27 cellular contexts compared by ENCODE assay signal in the genomic region with DNA sequence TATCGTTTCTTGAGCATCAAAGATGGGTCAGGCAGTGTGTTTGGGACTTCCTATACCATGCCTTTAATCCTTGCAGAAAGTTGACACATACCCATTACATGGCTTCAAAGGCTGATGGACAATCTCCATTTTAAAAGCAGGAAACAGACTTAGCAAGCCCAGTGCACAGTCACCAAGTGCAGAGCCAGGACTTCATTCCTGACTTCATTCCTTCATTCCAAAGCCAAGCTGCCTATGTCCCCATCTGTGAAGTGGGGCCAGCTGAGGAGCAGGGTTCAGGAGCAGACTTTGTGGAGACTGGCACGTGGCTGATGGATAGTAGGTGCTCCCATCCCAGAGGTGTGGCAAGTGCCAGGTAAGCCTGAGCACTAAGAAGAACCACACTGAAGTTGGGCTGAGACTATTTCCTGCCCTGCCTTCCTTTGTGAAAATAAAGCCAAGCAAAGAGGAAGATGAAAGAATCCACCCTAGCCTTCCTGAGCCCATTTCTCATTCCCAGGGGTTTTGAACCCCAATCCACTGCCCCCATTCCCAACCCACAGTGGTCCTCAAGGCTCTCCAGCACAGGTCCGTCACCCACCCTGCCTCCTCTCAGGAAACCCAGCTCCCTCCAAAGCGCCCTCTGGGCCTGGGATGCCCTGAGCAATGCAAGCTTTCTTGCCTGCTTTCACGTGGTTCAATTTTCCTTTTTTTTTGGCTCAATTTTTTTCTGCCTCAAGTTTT. TPM values are rescaled to one million over a fixed set of nuclear protein-coding genes. Genes with fewer than 3 reads are reported as not detected.
DNase-seq lines count a peak whose midpoint lies in the region; ATAC-seq, FAIRE-seq and TF ChIP-seq lines count a peak whose summit lies in the region.
"Had no signal": no experiment of that assay in that cellular context is flagged by ENCODE, and none has a peak within 500 bp of the region (broad histone marks: within the 10 kb centered on the region; RNA-seq: fewer than 3 reads in every experiment).

No MANE protein-coding gene starts in this region.

- no peak for DNase-seq in CD4-positive, alpha-beta memory T cell
- DNase-seq in ELF-1 (ENCODE audit: low read depth, low spot score) (peak; percentile 33), natural killer cell (no peak), activated gamma-delta T cell treated with Interleukin-2 at 50 U/mL for 16 hours (no peak), frontal cortex (ENCODE audit: low spot score in 2 of 2) (no peak)
- DNase-seq in central memory CD8-positive, alpha-beta T cell (ENCODE audit: low spot score in 2 of 2): no peak
- DNase-seq in stimulated activated CD4-positive, alpha-beta T cell treated with anti-CD3 and anti-CD28 coated beads, Interleukin-4, amount 100 ng/mL, for 1 hour: no peak
- DNase-seq: activated effector memory CD4-positive, alpha-beta T cell treated with anti-CD3 and anti-CD28 coated beads, Interleukin-2, amount 50 U/mL, for 16 hours; AML-193; amygdala; central memory CD4-positive, alpha-beta T cell; esophagus squamous epithelium; Kasumi-1; NCI-H1105; NCI-H2081; NCI-H446 treated with DMSO at 0.1 percent for 48 hours; RPMI8226; small intestine; stomach; T1000; upper lobe of right lung had no signal

- POLR2A ChIA-PET in CD4-positive, alpha-beta memory T cell (lab: Charles Lee; ENCODE audit: partially characterized antibody): no interaction called here

- peak overlapping the region in 2 of 7 donors; percentile 37 to 41 for H3K27ac Mint-ChIP-seq in CD4-positive, alpha-beta memory T cell
- peak overlapping the region; percentile 92 for H3K27ac Mint-ChIP-seq in central memory CD8-positive, alpha-beta T cell (ENCODE audit: low read depth)
- peak overlapping the region; percentile 91 to 92 for H3K27ac Mint-ChIP-seq in natural killer cell
- H3K27ac Mint-ChIP-seq: memory B cell had no signal

- H3K36me3 ChIP-seq in CD4-positive, alpha-beta memory T cell (ENCODE audit: insufficient read depth, low read length): no peaks in the 10 kb centered on the region
- H3K36me3 ChIP-seq: esophagus squamous epithelium, stomach, upper lobe of right lung had no signal

- H3K27ac ChIP-seq in CD4-positive, alpha-beta memory T cell (ENCODE audit: low read depth, low read length): no peak overlapping the region
- H3K27ac ChIP-seq: esophagus squamous epithelium, SK-N-MC, stomach, upper lobe of right lung had no signal

- H3K36me3 Mint-ChIP-seq in CD4-positive, alpha-beta memory T cell: no peaks in the 10 kb centered on the region
- peaks cover 22% of the 10 kb centered on the region for H3K36me3 Mint-ChIP-seq in central memory CD8-positive, alpha-beta T cell (ENCODE audit: insufficient read depth)
- peaks cover 40% of the 10 kb centered on the region for H3K36me3 Mint-ChIP-seq in natural killer cell
- H3K36me3 Mint-ChIP-seq: memory B cell had no signal

- H3K4me3 ChIP-seq in CD4-positive, alpha-beta memory T cell (ENCODE audit: low read length in 2 of 2): no peak overlapping the region
- H3K4me3 ChIP-seq: esophagus squamous epithelium, SK-N-MC, stomach, upper lobe of right lung had no signal

- intact Hi-C loops in CD4-positive, alpha-beta memory T cell (cut with micrococcal nuclease): no loop called here
- intact Hi-C loops in natural killer cell (cut with micrococcal nuclease): loop anchor here (2.0 kb wide), 1 partner anchor 55 kb away; no protein-coding TSS in a partner anchor

- peaks cover 0 to 3% of the 10 kb centered on the region in 2 donors for H3K27me3 Mint-ChIP-seq in CD4-positive, alpha-beta memory T cell
- no peaks in the 10 kb centered on the region for H3K27me3 Mint-ChIP-seq in central memory CD8-positive, alpha-beta T cell
- no peaks in the 10 kb centered on the region for H3K27me3 Mint-ChIP-seq in natural killer cell (ENCODE audit: low read depth in 2 of 2)
- H3K27me3 Mint-ChIP-seq: memory B cell had no signal

- no peak for TF ChIP-seq CTCF in natural killer cell (IDR thresholded peaks at IDR 0.05)

- H3K4me3 Mint-ChIP-seq in CD4-positive, alpha-beta memory T cell: peak overlapping the region in 7 of 8 donors; percentile 15 to 71 (median 59)
- peak overlapping the region; percentile 95 for H3K4me3 Mint-ChIP-seq in central memory CD8-positive, alpha-beta T cell
- H3K4me3 Mint-ChIP-seq in natural killer cell: peak overlapping the region; percentile 98
- H3K4me3 Mint-ChIP-seq: memory B cell, neural crest cell had no signal

- no peak for ATAC-seq in central memory CD8-positive, alpha-beta T cell (replicated peaks; ENCODE audit: extremely low read depth, poor library complexity, severe bottlenecking)
- ATAC-seq in natural killer cell: no peak
- ATAC-seq: upper lobe of right lung had no signal

- peaks cover 22% of the 10 kb centered on the region for H3K4me1 ChIP-seq in CD4-positive, alpha-beta memory T cell (ENCODE audit: insufficient read depth, low read length)
- H3K4me1 ChIP-seq: esophagus squamous epithelium, stomach, upper lobe of right lung had no signal

- no peaks in the 10 kb centered on the region for H3K9me3 ChIP-seq in CD4-positive, alpha-beta memory T cell (ENCODE audit: control insufficient read depth in 1 of 2, low read length in 2 of 2)
- H3K9me3 ChIP-seq: esophagus squamous epithelium, stomach, upper lobe of right lung had no signal

- CTCF ChIA-PET in CD4-positive, alpha-beta memory T cell (lab: Charles Lee; ENCODE audit: partially characterized antibody): interaction anchor here (0.6 to 10.9 kb wide), 6 partner anchors 8 to 169 kb away, joined by 3 to 106 read pairs (median 4); no protein-coding TSS in a partner anchor

- no peaks in the 10 kb centered on the region for H3K27me3 ChIP-seq in CD4-positive, alpha-beta memory T cell (ENCODE audit: insufficient read depth, low read length)
- H3K27me3 ChIP-seq: esophagus squamous epithelium had no signal

- no peak for FAIRE-seq in frontal cortex (lab: Jason Lieb, UNC)
- FAIRE-seq: GM18507, small intestine had no signal

- peaks cover 18 to 34% (median 23%) of the 10 kb centered on the region in 4 donors for H3K4me1 Mint-ChIP-seq in CD4-positive, alpha-beta memory T cell
- H3K4me1 Mint-ChIP-seq in central memory CD8-positive, alpha-beta T cell: peaks cover 85% of the 10 kb centered on the region
- peaks cover 84 to 87% of the 10 kb centered on the region in 2 donors for H3K4me1 Mint-ChIP-seq in natural killer cell
- H3K4me1 Mint-ChIP-seq: neural crest cell had no signal

- H3K9me3 Mint-ChIP-seq in CD4-positive, alpha-beta memory T cell: no peaks in the 10 kb centered on the region
- no peaks in the 10 kb centered on the region for H3K9me3 Mint-ChIP-seq in central memory CD8-positive, alpha-beta T cell
- H3K9me3 Mint-ChIP-seq in natural killer cell: no peaks in the 10 kb centered on the region
- H3K9me3 Mint-ChIP-seq: memory B cell, neural crest cell had no signal

RNA-seq across cellular contexts. Expression of gene CX3CR1, which starts 1.8 kb away (rescaled TPM):
- total RNA-seq in CD4-positive, alpha-beta memory T cell: under 1 TPM; 0.29 to 0.33 TPM
- 1 to 10 TPM; 1.6 to 3.7 TPM for polyA plus RNA-seq in CD4-positive, alpha-beta memory T cell
- total RNA-seq in natural killer cell: 100 to 1,000 TPM; 203 to 459 (median 405) TPM
- total RNA-seq in frontal cortex: 7.3 TPM
- total RNA-seq: Daoy, kidney epithelial cell had no signal

RNA-seq across cellular contexts. Expression of gene CCR8, which starts 51.5 kb away (rescaled TPM):
- total RNA-seq in CD4-positive, alpha-beta memory T cell: 1 to 10 TPM; 5.3 to 6.9 TPM
- 10 to 100 TPM in 1 of 2 donors, 1 to 10 TPM in 1; 5.6 to 12.3 TPM for polyA plus RNA-seq in CD4-positive, alpha-beta memory T cell
- total RNA-seq in natural killer cell (under 1 TPM in 1 of 3 donors, not detected in 2; 0.35 TPM), frontal cortex (not detected)
- total RNA-seq: Daoy, kidney epithelial cell, neural crest cell, stomach, upper lobe of right lung had no signal
- polyA plus RNA-seq: small intestine, stomach had no signal

Comparison
In these comparisons a context has a peak if more than half of its experiments do, and no peak if none do; other contexts are left out.
1. RNA of gene CX3CR1, which starts 1.8 kb away (total RNA-seq): 203 to 459 TPM in natural killer cell; 7.3 TPM in frontal cortex (single experiment) and 0.29 to 0.33 TPM in CD4-positive, alpha-beta memory T cell; every median in the first group is over 10 times any median in the second.
2. Peak in every context shown above with its lines, with median percentiles within 50 percentile points of each other: H3K4me3 Mint-ChIP-seq.